33 cellular contexts compared by ENCODE assay signal in genomic region chr1:238279694-238280380, GRCh38.
"Had no signal": no experiment of that assay in that cellular context is flagged by ENCODE, and none has a peak within 500 bp of the region (broad histone marks: within the 10 kb centered on the region; RNA-seq: fewer than 3 reads in every experiment).

No MANE protein-coding gene starts in this region.

- H3K36me3 Mint-ChIP-seq: naive B cell; stimulated activated memory B cell treated with anti-CD40 and anti-IgM and Interleukin-4, amounts not matched to agents 10 μg/mL and 1 μg/mL and 100 μg/mL, for 72 hours; type B pancreatic cell had no signal

- H3K4me1 Mint-ChIP-seq: naive B cell; naive thymus-derived CD8-positive, alpha-beta T cell; nephron progenitor cell; neural crest cell; stimulated activated memory B cell treated with anti-CD40 and anti-IgM and Interleukin-4, amounts not matched to agents 10 μg/mL and 1 μg/mL and 100 μg/mL, for 72 hours; stimulated activated naive CD8-positive, alpha-beta T cell treated with anti-CD3 and anti-CD28 coated beads, Interleukin-15, amount 100 ng/mL, for 72 hours had no signal

- H3K4me3 ChIP-seq: ovary, prostate gland, right lobe of liver, sigmoid colon, smooth muscle cell, spleen, suprapubic skin, testis, tibial artery, transverse colon, upper lobe of right lung, uterus had no signal

- DNase-seq: naive B cell; naive thymus-derived CD8-positive, alpha-beta T cell; nephron progenitor cell; nucleus accumbens; ovary; retina; right cardiac atrium; right lobe of liver; sigmoid colon; spleen; stimulated activated CD4-positive, alpha-beta T cell treated with anti-CD3 and anti-CD28 coated beads, Interleukin-12 subunit alpha, Interleukin-12 subunit beta, amount 100 ng/mL, for 4 hours; stimulated activated CD4-positive, alpha-beta T cell treated with anti-CD3 and anti-CD28 coated beads, Interleukin-1b, Interleukin-23, amount 100 ng/mL, for 48 hours; stimulated activated CD4-positive, alpha-beta T cell treated with anti-CD3 and anti-CD28 coated beads, Interleukin-4, amount 100 ng/mL, for 1 hour; stimulated activated CD4-positive, alpha-beta T cell treated with anti-CD3 and anti-CD28 coated beads, Interleukin-4, amount 100 ng/mL, for 4 hours; stimulated activated CD8-positive, alpha-beta memory T cell treated with anti-CD3 and anti-CD28 coated beads, Interleukin-4, amount 100 ng/mL, for 48 hours; stimulated activated naive CD4-positive, alpha-beta T cell; stimulated activated naive CD8-positive, alpha-beta T cell treated with anti-CD3 and anti-CD28 coated beads, Interleukin-15, amount 100 ng/mL, for 72 hours; stimulated activated naive CD8-positive, alpha-beta T cell treated with anti-CD3 and anti-CD28 coated beads, Interleukin-15, Interleukin-2, amounts not matched to agents 100 U/mL and 50 U/mL, for 24 hours; substantia nigra; testis; tibial artery; transverse colon; upper lobe of right lung; uterus had no signal

- H3K9me3 ChIP-seq: ovary, prostate gland, right lobe of liver, testis, tibial artery, upper lobe of right lung, uterus had no signal

- H3K27ac Mint-ChIP-seq: naive thymus-derived CD8-positive, alpha-beta T cell; natural killer cell treated with Interleukin-12 subunit alpha and Interleukin-12 subunit beta and Interleukin-15 and Interleukin-18, amount 100 ng/mL, for 72 hours; nephron progenitor cell; stimulated activated memory B cell treated with anti-CD40 and anti-IgM and Interleukin-4, amounts not matched to agents 10 μg/mL and 1 μg/mL and 100 μg/mL, for 72 hours; stimulated activated naive CD8-positive, alpha-beta T cell treated with anti-CD3 and anti-CD28 coated beads, Interleukin-15, amount 100 ng/mL, for 72 hours; type B pancreatic cell had no signal

- H3K36me3 ChIP-seq: neutrophil, ovary, prostate gland, right lobe of liver, sigmoid colon, spleen, suprapubic skin, tibial artery, transverse colon, upper lobe of right lung, uterus had no signal

- H3K27me3 ChIP-seq: neutrophil, ovary, right lobe of liver, sigmoid colon, spleen, suprapubic skin, testis, tibial artery, transverse colon, upper lobe of right lung, uterus had no signal

- H3K4me3 Mint-ChIP-seq: naive B cell; naive thymus-derived CD8-positive, alpha-beta T cell; natural killer cell treated with Interleukin-12 subunit alpha and Interleukin-12 subunit beta and Interleukin-15 and Interleukin-18, amount 100 ng/mL, for 72 hours; nephron progenitor cell; neural crest cell; stimulated activated memory B cell treated with anti-CD40 and anti-IgM and Interleukin-4, amounts not matched to agents 10 μg/mL and 1 μg/mL and 100 μg/mL, for 72 hours; stimulated activated naive CD8-positive, alpha-beta T cell treated with anti-CD3 and anti-CD28 coated beads, Interleukin-15, amount 100 ng/mL, for 72 hours; type B pancreatic cell had no signal

- H3K27me3 Mint-ChIP-seq: naive B cell; naive thymus-derived CD8-positive, alpha-beta T cell; natural killer cell treated with Interleukin-12 subunit alpha and Interleukin-12 subunit beta and Interleukin-15 and Interleukin-18, amount 100 ng/mL, for 72 hours; stimulated activated memory B cell treated with anti-CD40 and anti-IgM and Interleukin-4, amounts not matched to agents 10 μg/mL and 1 μg/mL and 100 μg/mL, for 72 hours; stimulated activated naive CD8-positive, alpha-beta T cell treated with anti-CD3 and anti-CD28 coated beads, Interleukin-15, amount 100 ng/mL, for 72 hours; type B pancreatic cell had no signal

- H3K4me1 ChIP-seq: parathyroid adenoma, prostate gland, right lobe of liver, sigmoid colon, spleen, suprapubic skin, testis, tibial artery, transverse colon, upper lobe of right lung, uterus had no signal

- ATAC-seq: naive thymus-derived CD8-positive, alpha-beta T cell; natural killer cell treated with Interleukin-12 subunit alpha and Interleukin-12 subunit beta and Interleukin-15 and Interleukin-18, amount 100 ng/mL, for 72 hours; right cardiac atrium; right lobe of liver; stimulated activated memory B cell treated with anti-CD40 and anti-IgM and Interleukin-4, amounts not matched to agents 10 μg/mL and 1 μg/mL and 100 μg/mL, for 72 hours; stimulated activated naive CD8-positive, alpha-beta T cell treated with anti-CD3 and anti-CD28 coated beads, Interleukin-15, amount 100 ng/mL, for 72 hours; stimulated activated naive CD8-positive, alpha-beta T cell treated with anti-CD3 and anti-CD28 coated beads, Interleukin-15, Interleukin-2, amounts not matched to agents 100 U/mL and 50 U/mL, for 24 hours; upper lobe of right lung had no signal

- H3K27ac ChIP-seq: neutrophil, ovary, parathyroid adenoma, prostate gland, right lobe of liver, sigmoid colon, spleen, suprapubic skin, testis, tibial artery, transverse colon, upper lobe of right lung, uterus had no signal
